In the genomic region with DNA sequence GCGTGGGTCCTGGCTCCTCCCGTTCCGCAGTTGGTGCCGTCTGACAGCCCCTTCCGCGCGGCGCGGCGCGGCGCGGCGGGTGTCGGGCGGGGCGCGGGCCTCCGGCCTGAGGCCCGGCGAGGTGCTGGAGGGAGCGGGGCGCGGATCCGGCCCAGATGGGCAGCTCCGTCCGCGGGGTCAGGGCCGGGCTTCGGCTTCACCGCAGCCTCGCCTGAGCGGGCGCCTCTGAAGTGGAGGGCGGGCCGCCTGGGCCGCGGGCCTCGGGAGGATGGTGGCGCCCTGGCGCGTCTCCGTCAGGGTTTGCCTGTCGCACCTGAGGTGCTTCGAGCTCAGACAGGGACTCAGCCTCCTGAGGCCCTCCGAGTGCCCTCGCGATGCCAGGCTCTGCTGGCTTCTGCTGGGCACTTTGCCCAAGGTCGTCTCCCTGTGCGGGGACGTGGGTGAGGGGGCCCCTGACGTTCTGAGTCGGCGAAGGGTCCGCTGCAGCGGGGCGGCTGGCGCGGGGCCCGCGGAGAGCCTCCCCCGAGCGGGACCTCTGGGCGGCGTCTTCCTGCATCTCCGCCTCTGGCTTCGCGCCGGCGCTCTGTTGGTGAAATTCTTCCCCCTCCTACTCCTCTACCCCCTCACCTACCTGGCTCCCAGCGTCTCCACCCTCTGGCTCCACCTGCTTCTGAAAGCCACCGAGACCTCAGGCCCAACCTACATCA, we compare ENCODE assay signal across 8 cellular contexts. TPM values are rescaled to one million over a fixed set of nuclear protein-coding genes. Genes with fewer than 3 reads are reported as not detected.
DNase-seq lines count a peak whose midpoint lies in the region; ATAC-seq, FAIRE-seq and TF ChIP-seq lines count a peak whose summit lies in the region.

No MANE protein-coding gene starts in this region.

- H3K79me2 ChIP-seq in GM12878 (ENCODE audit: control insufficient read depth, insufficient read depth, low read length) (no peaks in the 10 kb centered on the region; the same call in 1 of the 2 replicates), keratinocyte (ENCODE audit: control insufficient read depth, insufficient read depth, low read length) (no peaks in the 10 kb centered on the region)

- intact Hi-C loops in GM12878 (cut with micrococcal nuclease; ENCODE audit: unreplicated experiment): no loop called here

- BruUV-seq in GM12878 (replicated peaks; lab: Mats Ljungman, UMichigan): no TSS peak

- H3K36me3 ChIP-seq in GM12878 (ENCODE audit: control insufficient read depth in 2 of 2, insufficient read depth in 2 of 2, low read length in 1 of 2): no peaks in the 10 kb centered on the region
- peaks cover 0 to 3% of the 10 kb centered on the region in 2 experiments for H3K36me3 ChIP-seq in keratinocyte (ENCODE audit: control insufficient read depth in 2 of 2, extremely low read depth in 1 of 2, insufficient read depth in 2 of 2, low read length in 2 of 2)

- H2AFZ ChIP-seq in GM12878 (ENCODE audit: control insufficient read depth, low read depth, low read length) (peak overlapping the region; percentile 86), keratinocyte (ENCODE audit: control insufficient read depth, low read length) (peak overlapping the region; percentile 88)

- CTCF ChIA-PET in GM12878 (lab: Yijun Ruan, JAX): interaction anchor here (1.0 to 5.6 kb wide), 11 partner anchors 12 to 559 kb away, joined by 3 to 88 read pairs (median 4); a partner anchor contains a TSS

- DNase-seq in COLO668 (lab: John Stamatoyannopoulos, UW; ENCODE audit: unreplicated experiment) (peak; percentile 77), HL-60 (ENCODE audit: low read depth in 1 of 2, low spot score in 1 of 2) (peak in 1 of 2 experiments; percentile 17), T-helper 17 cell (peak; percentile 42 to 51 (median 44)), GM12878 (ENCODE audit: low read depth, low spot score) (no peak), keratinocyte (ENCODE audit: low read depth, low spot score) (no peak), SW 1271 (lab: John Stamatoyannopoulos, UW) (no peak)
- DNase-seq in stimulated activated CD4-positive, alpha-beta T cell treated with anti-CD3 and anti-CD28 coated beads, Interleukin-15, amount 100 ng/mL, for 1 hour (ENCODE audit: low read depth in 1 of 2, low spot score in 1 of 2): peak; percentile 43 to 46

- peak overlapping the region; percentile 98 for H3K4me2 ChIP-seq in GM12878 (ENCODE audit: control insufficient read depth, insufficient read depth)
- H3K4me2 ChIP-seq in keratinocyte (ENCODE audit: control insufficient read depth, extremely low read depth, insufficient read depth, low read depth, low read length): peak overlapping the region; percentile 83

- no peaks in the 10 kb centered on the region for H3K9me1 ChIP-seq in keratinocyte (ENCODE audit: control insufficient read depth, extremely low read depth, insufficient read depth, low read length)

- peak overlapping the region; percentile 51 for H3K4me3 ChIP-seq in HL-60 (replicated peaks; ENCODE audit: insufficient read depth, low read length)
- peak overlapping the region; percentile 82 for H3K4me3 ChIP-seq in GM12878
- H3K4me3 ChIP-seq in keratinocyte (ENCODE audit: control insufficient read depth in 2 of 3, extremely low read depth in 1 of 3, insufficient read depth in 2 of 3, low read depth in 1 of 3, low read length in 3 of 3): peak overlapping the region; percentile 58 to 79 (median 72)

- POLR2A ChIA-PET in GM12878 (lab: Charles Lee): interaction anchor here (0.7 to 1.4 kb wide), 4 partner anchors 13 to 338 kb away, joined by 3 to 4 read pairs (median 3); no protein-coding TSS in a partner anchor

- H3K27ac ChIP-seq in HL-60 (replicated peaks): 0 out of 2 replicates have a peak overlapping the region, but pooled peaks have one; percentile 16
- H3K27ac ChIP-seq in GM12878 (ENCODE audit: control insufficient read depth, insufficient read depth): peak overlapping the region; percentile 65
- H3K27ac ChIP-seq in keratinocyte (ENCODE audit: control insufficient read depth, insufficient read depth, low read length): peak overlapping the region; percentile 19

- H3K36me3 Mint-ChIP-seq in T-helper 17 cell (ENCODE audit: low read depth): peaks cover 6% of the 10 kb centered on the region

- RAD21 ChIA-PET in GM12878 (lab: Charles Lee; ENCODE audit: unreplicated experiment): interaction anchor here (1.0 to 2.7 kb wide), 3 partner anchors 16 to 155 kb away, joined by 3 to 12 read pairs (median 4); a partner anchor contains a TSS

- peak; percentile 31; the same call in 1 of the 2 replicates for TF ChIP-seq POLR2A in GM12878 (IDR thresholded peaks at IDR 0.05; ENCODE audit: low read depth, low read length)

- H3K9ac ChIP-seq in GM12878 (ENCODE audit: control insufficient read depth, insufficient read depth, low read length) (peak overlapping the region; percentile 76), keratinocyte (ENCODE audit: control insufficient read depth, extremely low read depth, insufficient read depth, low read length) (peak overlapping the region; percentile 68)

- H3K27me3 Mint-ChIP-seq in T-helper 17 cell: no peaks in the 10 kb centered on the region

- peak overlapping the region; percentile 92 for H3K4me3 Mint-ChIP-seq in T-helper 17 cell

- H3K27me3 ChIP-seq in HL-60 (ENCODE audit: insufficient read depth, poor library complexity, severe bottlenecking) (no peaks in the 10 kb centered on the region), GM12878 (replicated peaks in 1 of 2; ENCODE audit: control insufficient read depth in 2 of 2, insufficient read depth in 2 of 2, low read length in 1 of 2) (no peaks in the 10 kb centered on the region), keratinocyte (ENCODE audit: control insufficient read depth, extremely low read depth, insufficient read depth, low read length) (no peaks in the 10 kb centered on the region)

- H3K4me1 Mint-ChIP-seq in T-helper 17 cell: peaks cover 25% of the 10 kb centered on the region

- H4K20me1 ChIP-seq in GM12878 (ENCODE audit: control insufficient read depth, insufficient read depth): no peaks in the 10 kb centered on the region
- no peaks in the 10 kb centered on the region for H4K20me1 ChIP-seq in keratinocyte (ENCODE audit: control insufficient read depth, extremely low read depth, insufficient read depth, low read length)

- no peak for FAIRE-seq in GM12878 (lab: Jason Lieb, UNC)
- no peak for FAIRE-seq in keratinocyte (lab: Jason Lieb, UNC)

- no peak for TF ChIP-seq RAD21 in GM12878 (IDR thresholded peaks at IDR 0.05; ENCODE audit: insufficient read depth, low read depth, low read length)

- WGBS in GM12878 (ENCODE audit: insufficient coverage, insufficient replicate concordance, low lambda C conversion rate, missing lambda C conversion rate): under 1% methylated on average over 61 of the region's 72 CpGs

- SMC1A ChIA-PET in GM12878 (lab: Charles Lee; ENCODE audit: uncharacterized antibody, unreplicated experiment): interaction anchor here (1.2 to 4.8 kb wide), 4 partner anchors 16 to 340 kb away, joined by 3 to 57 read pairs (median 21); a partner anchor contains a TSS

- peaks cover 39% of the 10 kb centered on the region for H3K4me1 ChIP-seq in GM12878 (ENCODE audit: control insufficient read depth, insufficient read depth, low read length)
- peaks cover 16% of the 10 kb centered on the region for H3K4me1 ChIP-seq in keratinocyte (ENCODE audit: control insufficient read depth, extremely low read depth, insufficient read depth, low read length)

- dilution Hi-C loops in keratinocyte (cut with MboI; ENCODE audit: extremely low pct_ligation_motif_present, low sequenced_read_pairs): no loop called here

- TF ChIP-seq CTCF in HL-60 (IDR thresholded peaks at IDR 0.05; ENCODE audit: insufficient read depth, low read length) (no peak), GM12878 (IDR thresholded peaks at IDR 0.05 in 2 of 3, conservative IDR thresholded peaks at IDR 0.05 in 1 of 3; ENCODE audit: control insufficient read depth in 2 of 3, extremely low read depth in 1 of 3, insufficient read depth in 1 of 3, low read depth in 3 of 3, low read length in 3 of 3) (0 out of 6 replicates have a peak, but pooled peaks of 1 of the 3 experiments have one; percentile 2), keratinocyte (optimal IDR thresholded peaks at IDR 0.05 in 1 of 3, IDR thresholded peaks at IDR 0.05 in 1 of 3, conservative IDR thresholded peaks at IDR 0.05 in 1 of 3; ENCODE audit: extremely low read depth in 1 of 3, insufficient read depth in 2 of 3, low read length in 3 of 3) (peak in 1 of 3 experiments; percentile 2)

- ATAC-seq in GM19438 (IDR thresholded peaks at IDR 0.05; ENCODE audit: low read depth, unreplicated experiment): peak; percentile 43
- peak; percentile 82 for ATAC-seq in T-helper 17 cell
- peak; percentile 62 for ATAC-seq in GM12878

- peak overlapping the region; percentile 91 for H3K27ac Mint-ChIP-seq in T-helper 17 cell

- H3K9me3 ChIP-seq in T-helper 17 cell (ENCODE audit: control insufficient read depth, low read length, poor library complexity, severe bottlenecking): no peaks in the 10 kb centered on the region
- H3K9me3 ChIP-seq in GM12878 (replicated peaks; ENCODE audit: control insufficient read depth, insufficient read depth, low read length): no peaks in the 10 kb centered on the region
- no peaks in the 10 kb centered on the region for H3K9me3 ChIP-seq in keratinocyte (ENCODE audit: control insufficient read depth, low read depth, low read length)

- in situ Hi-C loops in GM12878 (cut with MboI): loop anchor here (10.0 kb wide), 1 partner anchor 342 kb away; a partner anchor contains a TSS

- no peak for TF ChIP-seq EP300 in GM12878 (IDR thresholded peaks at IDR 0.05; ENCODE audit: borderline replicate concordance in 1 of 2, control insufficient read depth in 1 of 2, low read depth in 2 of 2, low read length in 2 of 2)

RNA-seq across cellular contexts. Expression of a gene that starts 0.5 kb away (rescaled TPM):
- total RNA-seq in T-helper 17 cell: 10 to 100 TPM; 12.7 to 17.9 TPM
- total RNA-seq in GM12878 (2013; cell fraction: nucleolus; rRNA removed): 17.5 and 20.1 TPM in 2 replicates
- total RNA-seq in GM12878 (2014; rRNA removed): 18.1 and 18.7 TPM in 2 replicates
- total RNA-seq in GM12878 (2014; rRNA removed; fragmentation: Illumina TruSeq; extraction: Trizol): 14.8 and 15.3 TPM in 2 replicates
- 19.4 and 20.1 TPM in 2 replicates for total RNA-seq in GM12878 (2021)
- polyA plus RNA-seq in GM12878 (2011; ENCODE audit: low read depth): 6.8 TPM
- 9.9 and 13.8 TPM in 2 replicates for polyA plus RNA-seq in GM12878 (2011; rRNA removed)
- 12.5 and 15.9 TPM in 2 replicates for polyA plus RNA-seq in GM12878 (2011; cell fraction: cytosol; rRNA removed)
- polyA plus RNA-seq in GM12878 (2011; cell fraction: nucleus; rRNA removed): 9.0 and 10.0 TPM in 2 replicates
- polyA plus RNA-seq in GM12878 (2012): 11.7 and 14.9 TPM in 2 replicates
- polyA plus RNA-seq in GM12878 (2014; fragmentation: Illumina TruSeq; extraction: Trizol): 8.0 and 9.7 TPM in 2 replicates
- 1 to 10 TPM in 1 of 2 experiments, under 1 TPM in 1; 0.52 to 2.2 TPM for polyA plus RNA-seq in GM12878 (2014; fragmentation: Nextera tagmentation; extraction: Ambion mirVana)
- 14.1 and 14.7 TPM in 2 replicates for polyA plus RNA-seq in GM12878 (2014; rRNA removed)
- polyA plus RNA-seq in GM12878 (2016; fragmentation: Nextera tagmentation; extraction: Ambion mirVana): 10 to 100 TPM in 1 of 2 experiments, 1 to 10 TPM in 1; 9.0 to 12.4 TPM
- polyA minus RNA-seq in GM12878 (2011; rRNA and poly(A)+ RNA removed): 15.9 and 24.4 TPM in 2 replicates
- polyA minus RNA-seq in GM12878 (2011; cell fraction: cytosol; rRNA and poly(A)+ RNA removed): 5.7 and 7.0 TPM in 2 replicates
- polyA minus RNA-seq in GM12878 (2011; cell fraction: nucleus; rRNA and poly(A)+ RNA removed): 5.9 and 8.1 TPM in 2 replicates
- 9.4 to 13.0 TPM (median 9.5 TPM) in 3 replicates for polyA plus RNA-seq in keratinocyte
- 7.4 TPM for polyA plus RNA-seq in keratinocyte (2011; ENCODE audit: low read depth)
- 8.2 and 9.2 TPM in 2 replicates for polyA plus RNA-seq in keratinocyte (2011; cell fraction: cytosol; rRNA removed)
- polyA plus RNA-seq in keratinocyte (2011; cell fraction: nucleus; rRNA removed): 9.9 and 10.2 TPM in 2 replicates
- 14.9 and 15.6 TPM in 2 replicates for polyA plus RNA-seq in keratinocyte (2012; ENCODE audit: low replicate concordance)
- 8.1 to 18.6 TPM (median 12.9 TPM) in 3 replicates for polyA minus RNA-seq in keratinocyte
- polyA minus RNA-seq in keratinocyte (2011; cell fraction: cytosol; rRNA and poly(A)+ RNA removed): 11.3 TPM
- 5.9 and 6.3 TPM in 2 replicates for polyA minus RNA-seq in keratinocyte (2011; cell fraction: nucleus; rRNA and poly(A)+ RNA removed)

RNA-seq across cellular contexts. Expression of a gene that starts 23.3 kb away (rescaled TPM):
- total RNA-seq in T-helper 17 cell (100 to 1,000 TPM in 1 of 2 donors, 10 to 100 TPM in 1; 92.5 to 109 TPM), GM12878 (2014; rRNA removed) (175 and 199 TPM in 2 replicates), GM12878 (2014; rRNA removed; fragmentation: Illumina TruSeq; extraction: Trizol) (128 and 130 TPM in 2 replicates), GM12878 (2021) (184 and 186 TPM in 2 replicates)
- total RNA-seq in GM12878 (2013; cell fraction: nucleolus; rRNA removed): 32.0 and 32.8 TPM in 2 replicates
- 185 TPM for polyA plus RNA-seq in GM12878 (2011; ENCODE audit: low read depth)
- polyA plus RNA-seq in GM12878 (2011; rRNA removed) (365 and 380 TPM in 2 replicates), GM12878 (2014; fragmentation: Illumina TruSeq; extraction: Trizol) (47.6 and 109 TPM in 2 replicates), GM12878 (2014; fragmentation: Nextera tagmentation; extraction: Ambion mirVana) (1,000 to 10,000 TPM; 1,189 to 1,236 TPM), GM12878 (2014; rRNA removed) (268 and 280 TPM in 2 replicates), GM12878 (2016; fragmentation: Nextera tagmentation; extraction: Ambion mirVana) (100 to 1,000 TPM; 447 to 513 TPM), keratinocyte (338 to 495 TPM (median 379 TPM) in 3 replicates)
- 681 and 759 TPM in 2 replicates for polyA plus RNA-seq in GM12878 (2011; cell fraction: cytosol; rRNA removed)
- polyA plus RNA-seq in GM12878 (2011; cell fraction: nucleus; rRNA removed): 166 and 169 TPM in 2 replicates
- polyA plus RNA-seq in GM12878 (2012): 152 and 162 TPM in 2 replicates
- 43.4 and 63.7 TPM in 2 replicates for polyA minus RNA-seq in GM12878 (2011; rRNA and poly(A)+ RNA removed)
- 21.8 and 24.5 TPM in 2 replicates for polyA minus RNA-seq in GM12878 (2011; cell fraction: cytosol; rRNA and poly(A)+ RNA removed)
- 11.8 and 17.4 TPM in 2 replicates for polyA minus RNA-seq in GM12878 (2011; cell fraction: nucleus; rRNA and poly(A)+ RNA removed)
- polyA plus RNA-seq in keratinocyte (2011; ENCODE audit: low read depth): 63.9 TPM
- 236 and 305 TPM in 2 replicates for polyA plus RNA-seq in keratinocyte (2011; cell fraction: cytosol; rRNA removed)
- 101 and 194 TPM in 2 replicates for polyA plus RNA-seq in keratinocyte (2011; cell fraction: nucleus; rRNA removed)
- 209 and 336 TPM in 2 replicates for polyA plus RNA-seq in keratinocyte (2012; ENCODE audit: low replicate concordance)
- 52.8 to 96.1 TPM (median 58.3 TPM) in 3 replicates for polyA minus RNA-seq in keratinocyte
- polyA minus RNA-seq in keratinocyte (2011; cell fraction: cytosol; rRNA and poly(A)+ RNA removed): 112 TPM
- polyA minus RNA-seq in keratinocyte (2011; cell fraction: nucleus; rRNA and poly(A)+ RNA removed): 14.7 and 17.1 TPM in 2 replicates

RNA-seq across cellular contexts. Expression of a gene that starts 32.6 kb away (rescaled TPM):
- total RNA-seq in T-helper 17 cell (not detected), GM12878 (2014; rRNA removed) (not detected in 2 replicates), GM12878 (2014; rRNA removed; fragmentation: Illumina TruSeq; extraction: Trizol) (not detected in 2 replicates), GM12878 (2021) (not detected in 2 replicates)
- not detected in 2 replicates for total RNA-seq in GM12878 (2013; cell fraction: nucleolus; rRNA removed)
- not detected for polyA plus RNA-seq in GM12878 (2011; ENCODE audit: low read depth)
- polyA plus RNA-seq in GM12878 (2011; rRNA removed) (not detected in 2 replicates), GM12878 (2014; fragmentation: Illumina TruSeq; extraction: Trizol) (0.01 TPM in 1 of 2 replicates, not detected in the other), GM12878 (2014; fragmentation: Nextera tagmentation; extraction: Ambion mirVana) (not detected), GM12878 (2014; rRNA removed) (not detected in 2 replicates), GM12878 (2016; fragmentation: Nextera tagmentation; extraction: Ambion mirVana) (not detected), keratinocyte (0.95 to 5.1 TPM (median 1.8 TPM) in 3 replicates)
- polyA plus RNA-seq in GM12878 (2011; cell fraction: cytosol; rRNA removed): 0.10 TPM in 1 of 2 replicates, not detected in the other
- polyA plus RNA-seq in GM12878 (2011; cell fraction: nucleus; rRNA removed): not detected in 2 replicates
- not detected in 2 replicates for polyA plus RNA-seq in GM12878 (2012)
- polyA minus RNA-seq in GM12878 (2011; rRNA and poly(A)+ RNA removed): not detected in 2 replicates
- not detected in 2 replicates for polyA minus RNA-seq in GM12878 (2011; cell fraction: cytosol; rRNA and poly(A)+ RNA removed)
- not detected in 2 replicates for polyA minus RNA-seq in GM12878 (2011; cell fraction: nucleus; rRNA and poly(A)+ RNA removed)
- polyA plus RNA-seq in keratinocyte (2011; ENCODE audit: low read depth): not detected
- 2.5 and 2.8 TPM in 2 replicates for polyA plus RNA-seq in keratinocyte (2011; cell fraction: cytosol; rRNA removed)
- polyA plus RNA-seq in keratinocyte (2011; cell fraction: nucleus; rRNA removed): 2.8 and 4.3 TPM in 2 replicates
- polyA plus RNA-seq in keratinocyte (2012; ENCODE audit: low replicate concordance): 0.07 and 4.7 TPM in 2 replicates
- polyA minus RNA-seq in keratinocyte: 2.8 to 4.1 TPM (median 3.6 TPM) in 3 replicates
- polyA minus RNA-seq in keratinocyte (2011; cell fraction: cytosol; rRNA and poly(A)+ RNA removed): 3.8 TPM
- 2.0 and 2.4 TPM in 2 replicates for polyA minus RNA-seq in keratinocyte (2011; cell fraction: nucleus; rRNA and poly(A)+ RNA removed)

Comparison
In these comparisons a context has a peak if more than half of its experiments do, and no peak if none do; other contexts are left out.
1. DNase-seq: peak in COLO668 (single experiment), T-helper 17 cell (3 of 3) and stimulated activated CD4-positive, alpha-beta T cell treated with anti-CD3 and anti-CD28 coated beads, Interleukin-15, amount 100 ng/mL, for 1 hour (2 of 2); none in GM12878 (single experiment), keratinocyte (single experiment) and SW 1271 (0 of 2).
2. Peak in every context shown above with its lines, with median percentiles within 50 percentile points of each other: ATAC-seq, H3K27ac ChIP-seq and H3K4me3 ChIP-seq.